28 cellular contexts compared by ENCODE assay signal in genomic region chr3:129453732-129454131, GRCh38. TPM values are rescaled to one million over a fixed set of nuclear protein-coding genes. Genes with fewer than 3 reads are reported as not detected.
A peak's percentile ranks its signal among the peaks of the same experiment; 100 is the strongest.
DNase-seq lines count a peak whose midpoint lies in the region; ATAC-seq and TF ChIP-seq lines count a peak whose summit lies in the region.
"Had no signal": no experiment of that assay in that cellular context is flagged by ENCODE, and none has a peak within 500 bp of the region (broad histone marks: within the 10 kb centered on the region; RNA-seq: fewer than 3 reads in every experiment).

No MANE protein-coding gene starts in this region.

- H3K4me1 ChIP-seq in cardiac muscle cell (ENCODE audit: low read depth), result peaks cover 38% of the 10 kb centered on the region
- H3K4me1 ChIP-seq: BE2C had no signal

- H3K27me3 ChIP-seq in cardiac muscle cell, result no peaks in the 10 kb centered on the region
- H3K27me3 ChIP-seq: BE2C had no signal

- no peak for TF ChIP-seq CTCF in cardiac muscle cell (IDR thresholded peaks at IDR 0.05; ENCODE audit: low read depth, low read length)
- TF ChIP-seq CTCF in cardiac fibroblast (IDR thresholded peaks at IDR 0.05; ENCODE audit: low read depth, low read length), result no peak

- DNase-seq in cardiac muscle cell (ENCODE audit: low read depth in 1 of 2, low spot score in 1 of 2) (peak in 1 of 2 donors; percentile 74), left ventricle myocardium superior (no peak), cardiac fibroblast (ENCODE audit: low read depth in 2 of 2) (peak; percentile 14 to 68), iris pigment epithelial cell (ENCODE audit: low read depth) (peak; percentile 73), HK-2 (ENCODE audit: unreplicated experiment) (no peak), GOT3 (lab: John Stamatoyannopoulos, UW) (no peak)
- DNase-seq in stimulated activated naive CD8-positive, alpha-beta T cell treated with anti-CD3 and anti-CD28 coated beads, Interleukin-15, Interleukin-2, amounts not matched to agents 100 U/mL and 50 U/mL, for 24 hours, result no peak
- DNase-seq: BE2C; CD8-positive, alpha-beta memory T cell; DMS 273 treated with DMSO at 0.1 percent for 48 hours; DMS79; EL; GDM1; HFFc6; NCI-H1092; NCI-H1417 treated with DMSO at 0.1 percent for 48 hours; NCI-H1694 treated with DMSO at 0.1 percent for 48 hours; NCI-H2081; NCI-H2227 treated with DMSO at 0.1 percent for 48 hours; NCI-H510A; NCI-H69; SHP77 had no signal

- H3K27ac ChIP-seq in cardiac muscle cell, result peak overlapping the region; percentile 76
- H3K27ac ChIP-seq: 22Rv1, KMS-11, RWPE1 had no signal

- H3K36me3 ChIP-seq in cardiac muscle cell, result no peaks in the 10 kb centered on the region
- H3K36me3 ChIP-seq: HAP-1 had no signal

- H3K9me3 ChIP-seq in cardiac muscle cell (ENCODE audit: low read depth), result no peaks in the 10 kb centered on the region
- H3K9me3 ChIP-seq: BE2C, HAP-1 had no signal

- no peak overlapping the region for H3K4me3 ChIP-seq in cardiac muscle cell
- H3K4me3 ChIP-seq in cardiac fibroblast (replicated peaks in 1 of 2; ENCODE audit: low read depth in 2 of 2, low read length in 2 of 2), result no peak overlapping the region
- H3K4me3 ChIP-seq: GM12878, HAP-1 had no signal

- intact Hi-C loops in left ventricle myocardium superior (cut with micrococcal nuclease), result no loop called here

- no peak for ATAC-seq in left ventricle myocardium superior
- ATAC-seq in stimulated activated naive CD8-positive, alpha-beta T cell treated with anti-CD3 and anti-CD28 coated beads, Interleukin-15, Interleukin-2, amounts not matched to agents 100 U/mL and 50 U/mL, for 24 hours, result no peak
- ATAC-seq: GM12878 had no signal

RNA-seq across cellular contexts. Expression of gene IFT122, which starts 13.7 kb away (rescaled TPM):
- total RNA-seq in cardiac muscle cell (28.3 and 31.5 TPM in 2 replicates), left ventricle myocardium superior (16.8 TPM)
- polyA plus RNA-seq in cardiac muscle cell, result 21.9 and 40.0 TPM in 2 replicates

RNA-seq across cellular contexts. Expression of gene MBD4, which starts 14.0 kb away (rescaled TPM):
- 16.2 and 30.0 TPM in 2 replicates for total RNA-seq in cardiac muscle cell
- 39.8 and 60.8 TPM in 2 replicates for polyA plus RNA-seq in cardiac muscle cell
- 19.8 TPM for total RNA-seq in left ventricle myocardium superior

RNA-seq across cellular contexts. Expression of gene EFCAB12, which starts 25.3 kb away (rescaled TPM):
- 0.48 and 0.85 TPM in 2 replicates for total RNA-seq in cardiac muscle cell
- polyA plus RNA-seq in cardiac muscle cell, result 0.49 and 1.7 TPM in 2 replicates
- total RNA-seq in left ventricle myocardium superior, result not detected
- polyA plus RNA-seq: CD14-positive monocyte had no signal

Comparison
In these comparisons a context has a peak if more than half of its experiments do, and no peak if none do; other contexts are left out.
1. DNase-seq: peak in cardiac fibroblast (2 of 2) and iris pigment epithelial cell (single experiment); none in left ventricle myocardium superior (single experiment), stimulated activated naive CD8-positive, alpha-beta T cell treated with anti-CD3 and anti-CD28 coated beads, Interleukin-15, Interleukin-2, amounts not matched to agents 100 U/mL and 50 U/mL, for 24 hours (single experiment), HK-2 (single experiment) and GOT3 (single experiment).